ENCODE assay signal across 9 cellular contexts in genomic region chr2:163800889-163801498, GRCh38.
DNase-seq lines count a peak whose midpoint lies in the region; ATAC-seq and TF ChIP-seq lines count a peak whose summit lies in the region.
"Had no signal": no experiment of that assay in that cellular context is flagged by ENCODE, and none has a peak within 500 bp of the region (broad histone marks: within the 10 kb centered on the region; RNA-seq: fewer than 3 reads in every experiment).

No MANE protein-coding gene starts in this region.

- no peak overlapping the region for H2AFZ ChIP-seq in fibroblast of lung (ENCODE audit: low read length)

- no peaks in the 10 kb centered on the region for H3K27me3 Mint-ChIP-seq in activated naive CD4-positive, alpha-beta T cell treated with anti-CD3 and anti-CD28 coated beads for 36 hours (ENCODE audit: low read depth)

- no peak overlapping the region for H3K4me3 Mint-ChIP-seq in activated naive CD4-positive, alpha-beta T cell treated with anti-CD3 and anti-CD28 coated beads for 36 hours

- intact Hi-C loops in activated naive CD4-positive, alpha-beta T cell treated with anti-CD3 and anti-CD28 coated beads for 36 hours (cut with micrococcal nuclease): no loop called here

- CTCF ChIA-PET in activated naive CD4-positive, alpha-beta T cell treated with anti-CD3 and anti-CD28 coated beads for 36 hours (lab: Charles Lee): no interaction called here

- no peaks in the 10 kb centered on the region for H3K36me3 Mint-ChIP-seq in activated naive CD4-positive, alpha-beta T cell treated with anti-CD3 and anti-CD28 coated beads for 36 hours (ENCODE audit: low read depth)

- H3K27ac Mint-ChIP-seq in activated naive CD4-positive, alpha-beta T cell treated with anti-CD3 and anti-CD28 coated beads for 36 hours: no peak overlapping the region

- no peaks in the 10 kb centered on the region for H3K36me3 ChIP-seq in fibroblast of lung (ENCODE audit: control insufficient read depth, insufficient read depth, low read length)
- H3K36me3 ChIP-seq in gastroesophageal sphincter: no peaks in the 10 kb centered on the region
- H3K36me3 ChIP-seq: ascending aorta had no signal

- no peak overlapping the region for H3K4me3 ChIP-seq in fibroblast of lung (replicated peaks in 1 of 4; ENCODE audit: control extremely low read depth in 1 of 4, insufficient read depth in 1 of 4, low read depth in 3 of 4, low read length in 4 of 4)
- no peak overlapping the region for H3K4me3 ChIP-seq in gastroesophageal sphincter
- H3K4me3 ChIP-seq: ascending aorta had no signal

- H3K9me3 ChIP-seq in fibroblast of lung (ENCODE audit: control insufficient read depth, insufficient read depth, low read depth, low read length) (no peaks in the 10 kb centered on the region), gastroesophageal sphincter (no peaks in the 10 kb centered on the region)
- H3K9me3 ChIP-seq: ascending aorta had no signal

- peaks cover 4% of the 10 kb centered on the region for H3K9me3 Mint-ChIP-seq in activated naive CD4-positive, alpha-beta T cell treated with anti-CD3 and anti-CD28 coated beads for 36 hours

- H3K27me3 ChIP-seq in fibroblast of lung (ENCODE audit: control insufficient read depth, insufficient read depth, low read length) (no peaks in the 10 kb centered on the region), gastroesophageal sphincter (no peaks in the 10 kb centered on the region)
- H3K27me3 ChIP-seq: ascending aorta had no signal

- TF ChIP-seq EP300 in gastroesophageal sphincter (IDR thresholded peaks at IDR 0.05): no peak

- no peaks in the 10 kb centered on the region for H4K20me1 ChIP-seq in fibroblast of lung (ENCODE audit: control insufficient read depth, extremely low read depth, insufficient read depth, low read length)

- H3K4me2 ChIP-seq in fibroblast of lung (ENCODE audit: extremely low read depth, insufficient read depth, low read length): no peak overlapping the region

- WGBS in gastroesophageal sphincter (ENCODE audit: low coverage in 1 of 2), 2 donors: 38 to 54% methylated on average over 4 of the region's 4 CpGs

- no peaks in the 10 kb centered on the region for H3K4me1 ChIP-seq in fibroblast of lung (ENCODE audit: control insufficient read depth, extremely low read depth, insufficient read depth, low read length)
- peaks cover 0 to 10% (median 0%) of the 10 kb centered on the region in 3 donors for H3K4me1 ChIP-seq in gastroesophageal sphincter
- H3K4me1 ChIP-seq: ascending aorta had no signal

- H3K9ac ChIP-seq in fibroblast of lung (ENCODE audit: insufficient read depth, low read length): no peak overlapping the region

- no peak for TF ChIP-seq CTCF in fibroblast of lung (conservative IDR thresholded peaks at IDR 0.05 in 1 of 2, IDR thresholded peaks at IDR 0.05 in 1 of 2; ENCODE audit: low read depth in 1 of 2, low read length in 2 of 2)
- no peak for TF ChIP-seq CTCF in gastroesophageal sphincter (IDR thresholded peaks at IDR 0.05)

- ATAC-seq in GM18517 (IDR thresholded peaks at IDR 0.05; ENCODE audit: unreplicated experiment): no peak
- ATAC-seq in gastroesophageal sphincter: no peak

- no peaks in the 10 kb centered on the region for H3K4me1 Mint-ChIP-seq in activated naive CD4-positive, alpha-beta T cell treated with anti-CD3 and anti-CD28 coated beads for 36 hours (ENCODE audit: low read depth)

- no peak for TF ChIP-seq POLR2A in gastroesophageal sphincter (IDR thresholded peaks at IDR 0.05)

- peak; percentile 51 for DNase-seq in GM03348 (ENCODE audit: low spot score)
- DNase-seq in NCI-H69 (lab: John Stamatoyannopoulos, UW): peak; percentile 90
- DNase-seq in fibroblast of lung (ENCODE audit: low read depth in 2 of 2): peak; percentile 28 to 86
- peak; percentile 11 for DNase-seq in pons (ENCODE audit: low spot score)
- no peak for DNase-seq in activated naive CD4-positive, alpha-beta T cell treated with anti-CD3 and anti-CD28 coated beads for 36 hours
- DNase-seq in HT-29 (ENCODE audit: low spot score): no peak

- no peaks in the 10 kb centered on the region for H3K79me2 ChIP-seq in fibroblast of lung (ENCODE audit: control insufficient read depth, insufficient read depth, low read length)

- H3K27ac ChIP-seq in fibroblast of lung (ENCODE audit: insufficient read depth, low read length) (no peak overlapping the region), gastroesophageal sphincter (no peak overlapping the region)
- H3K27ac ChIP-seq: ascending aorta had no signal

Comparison
In these comparisons a context has a peak if more than half of its experiments do, and no peak if none do; other contexts are left out.
1. DNase-seq: peak in GM03348 (single experiment), NCI-H69 (single experiment), fibroblast of lung (2 of 2) and pons (single experiment); none in activated naive CD4-positive, alpha-beta T cell treated with anti-CD3 and anti-CD28 coated beads for 36 hours (single experiment) and HT-29 (single experiment).